1 cellular context compared by ENCODE assay signal in the genomic region with DNA sequence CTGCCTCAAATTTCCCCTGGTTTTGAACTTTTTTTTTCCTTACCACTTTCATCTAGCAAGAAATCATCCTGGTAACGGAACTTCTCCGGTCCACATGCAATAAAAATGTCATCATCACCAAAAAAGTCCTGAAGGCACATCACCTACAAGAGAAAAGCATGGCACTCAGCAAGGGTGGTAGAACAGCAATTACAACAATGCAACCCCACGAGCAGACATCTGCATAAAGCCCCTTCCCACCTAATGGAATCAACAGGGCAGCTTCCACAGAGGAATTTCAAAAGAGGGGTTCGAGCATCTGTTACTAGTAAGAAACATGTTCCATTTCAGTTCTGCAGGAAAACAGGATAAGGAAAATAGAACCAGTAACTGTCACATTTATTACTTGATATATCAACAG.
TF ChIP-seq lines count a peak whose summit lies in the region.

No MANE protein-coding gene starts in this region.

TF ChIP-seq in GM23338, 12 proteins besides CTCF, POLR2A, EP300 and RAD21 (continued from another document):
- TF ChIP-seq, protein P1, sequence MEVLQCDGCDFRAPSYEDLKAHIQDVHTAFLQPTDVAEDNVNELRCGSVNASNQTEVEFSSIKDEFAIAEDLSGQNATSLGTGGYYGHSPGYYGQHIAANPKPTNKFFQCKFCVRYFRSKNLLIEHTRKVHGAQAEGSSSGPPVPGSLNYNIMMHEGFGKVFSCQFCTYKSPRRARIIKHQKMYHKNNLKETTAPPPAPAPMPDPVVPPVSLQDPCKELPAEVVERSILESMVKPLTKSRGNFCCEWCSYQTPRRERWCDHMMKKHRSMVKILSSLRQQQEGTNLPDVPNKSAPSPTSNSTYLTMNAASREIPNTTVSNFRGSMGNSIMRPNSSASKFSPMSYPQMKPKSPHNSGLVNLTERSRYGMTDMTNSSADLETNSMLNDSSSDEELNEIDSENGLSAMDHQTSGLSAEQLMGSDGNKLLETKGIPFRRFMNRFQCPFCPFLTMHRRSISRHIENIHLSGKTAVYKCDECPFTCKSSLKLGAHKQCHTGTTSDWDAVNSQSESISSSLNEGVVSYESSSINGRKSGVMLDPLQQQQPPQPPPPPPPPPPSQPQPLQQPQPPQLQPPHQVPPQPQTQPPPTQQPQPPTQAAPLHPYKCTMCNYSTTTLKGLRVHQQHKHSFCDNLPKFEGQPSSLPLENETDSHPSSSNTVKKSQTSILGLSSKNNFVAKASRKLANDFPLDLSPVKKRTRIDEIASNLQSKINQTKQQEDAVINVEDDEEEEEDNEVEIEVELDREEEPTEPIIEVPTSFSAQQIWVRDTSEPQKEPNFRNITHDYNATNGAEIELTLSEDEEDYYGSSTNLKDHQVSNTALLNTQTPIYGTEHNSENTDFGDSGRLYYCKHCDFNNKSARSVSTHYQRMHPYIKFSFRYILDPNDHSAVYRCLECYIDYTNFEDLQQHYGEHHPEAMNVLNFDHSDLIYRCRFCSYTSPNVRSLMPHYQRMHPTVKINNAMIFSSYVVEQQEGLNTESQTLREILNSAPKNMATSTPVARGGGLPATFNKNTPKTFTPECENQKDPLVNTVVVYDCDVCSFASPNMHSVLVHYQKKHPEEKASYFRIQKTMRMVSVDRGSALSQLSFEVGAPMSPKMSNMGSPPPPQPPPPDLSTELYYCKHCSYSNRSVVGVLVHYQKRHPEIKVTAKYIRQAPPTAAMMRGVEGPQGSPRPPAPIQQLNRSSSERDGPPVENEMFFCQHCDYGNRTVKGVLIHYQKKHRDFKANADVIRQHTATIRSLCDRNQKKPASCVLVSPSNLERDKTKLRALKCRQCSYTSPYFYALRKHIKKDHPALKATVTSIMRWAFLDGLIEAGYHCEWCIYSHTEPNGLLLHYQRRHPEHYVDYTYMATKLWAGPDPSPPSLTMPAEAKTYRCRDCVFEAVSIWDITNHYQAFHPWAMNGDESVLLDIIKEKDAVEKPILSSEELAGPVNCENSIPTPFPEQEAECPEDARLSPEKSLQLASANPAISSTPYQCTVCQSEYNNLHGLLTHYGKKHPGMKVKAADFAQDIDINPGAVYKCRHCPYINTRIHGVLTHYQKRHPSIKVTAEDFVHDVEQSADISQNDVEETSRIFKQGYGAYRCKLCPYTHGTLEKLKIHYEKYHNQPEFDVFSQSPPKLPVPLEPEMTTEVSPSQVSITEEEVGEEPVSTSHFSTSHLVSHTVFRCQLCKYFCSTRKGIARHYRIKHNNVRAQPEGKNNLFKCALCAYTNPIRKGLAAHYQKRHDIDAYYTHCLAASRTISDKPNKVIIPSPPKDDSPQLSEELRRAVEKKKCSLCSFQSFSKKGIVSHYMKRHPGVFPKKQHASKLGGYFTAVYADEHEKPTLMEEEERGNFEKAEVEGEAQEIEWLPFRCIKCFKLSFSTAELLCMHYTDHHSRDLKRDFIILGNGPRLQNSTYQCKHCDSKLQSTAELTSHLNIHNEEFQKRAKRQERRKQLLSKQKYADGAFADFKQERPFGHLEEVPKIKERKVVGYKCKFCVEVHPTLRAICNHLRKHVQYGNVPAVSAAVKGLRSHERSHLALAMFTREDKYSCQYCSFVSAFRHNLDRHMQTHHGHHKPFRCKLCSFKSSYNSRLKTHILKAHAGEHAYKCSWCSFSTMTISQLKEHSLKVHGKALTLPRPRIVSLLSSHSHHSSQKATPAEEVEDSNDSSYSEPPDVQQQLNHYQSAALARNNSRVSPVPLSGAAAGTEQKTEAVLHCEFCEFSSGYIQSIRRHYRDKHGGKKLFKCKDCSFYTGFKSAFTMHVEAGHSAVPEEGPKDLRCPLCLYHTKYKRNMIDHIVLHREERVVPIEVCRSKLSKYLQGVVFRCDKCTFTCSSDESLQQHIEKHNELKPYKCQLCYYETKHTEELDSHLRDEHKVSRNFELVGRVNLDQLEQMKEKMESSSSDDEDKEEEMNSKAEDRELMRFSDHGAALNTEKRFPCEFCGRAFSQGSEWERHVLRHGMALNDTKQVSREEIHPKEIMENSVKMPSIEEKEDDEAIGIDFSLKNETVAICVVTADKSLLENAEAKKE (CRISPR knock-in tag; IDR thresholded peaks at IDR 0.05), result no peak
- TF ChIP-seq, protein P2, sequence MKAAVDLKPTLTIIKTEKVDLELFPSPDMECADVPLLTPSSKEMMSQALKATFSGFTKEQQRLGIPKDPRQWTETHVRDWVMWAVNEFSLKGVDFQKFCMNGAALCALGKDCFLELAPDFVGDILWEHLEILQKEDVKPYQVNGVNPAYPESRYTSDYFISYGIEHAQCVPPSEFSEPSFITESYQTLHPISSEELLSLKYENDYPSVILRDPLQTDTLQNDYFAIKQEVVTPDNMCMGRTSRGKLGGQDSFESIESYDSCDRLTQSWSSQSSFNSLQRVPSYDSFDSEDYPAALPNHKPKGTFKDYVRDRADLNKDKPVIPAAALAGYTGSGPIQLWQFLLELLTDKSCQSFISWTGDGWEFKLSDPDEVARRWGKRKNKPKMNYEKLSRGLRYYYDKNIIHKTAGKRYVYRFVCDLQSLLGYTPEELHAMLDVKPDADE (IDR thresholded peaks at IDR 0.05), result no peak
- TF ChIP-seq POLR2AphosphoS5 (IDR thresholded peaks at IDR 0.05; ENCODE audit: low read depth) (no peak), STAT1 (IDR thresholded peaks at IDR 0.05; ENCODE audit: unreplicated experiment) (no peak)
TF ChIP-seq in GM23338: peak in this region for 0.
